8 cellular contexts compared by ENCODE assay signal in genomic region chr16:3019594-3020246, GRCh38. TPM values are rescaled to one million over a fixed set of nuclear protein-coding genes. Genes with fewer than 3 reads are reported as not detected.
DNase-seq lines count a peak whose midpoint lies in the region; ATAC-seq and TF ChIP-seq lines count a peak whose summit lies in the region.

No MANE protein-coding gene starts in this region.

- H3K4me1 ChIP-seq in heart left ventricle, result peaks cover 13 to 58% (median 42%) of the 10 kb centered on the region in 12 donors
- peaks cover 2% of the 10 kb centered on the region for H3K4me1 ChIP-seq in urinary bladder (ENCODE audit: insufficient read depth)

- H3K9me3 ChIP-seq in heart left ventricle, result no peaks in the 10 kb centered on the region

- H3K4me3 Mint-ChIP-seq in memory B cell, result peak overlapping the region; percentile 83

- H3K9me3 Mint-ChIP-seq in memory B cell, result no peaks in the 10 kb centered on the region

- TF ChIP-seq CTCF in heart left ventricle (IDR thresholded peaks at IDR 0.05) (no peak), astrocyte of the spinal cord (IDR thresholded peaks at IDR 0.05; ENCODE audit: low read depth, low read length) (no peak)

- H3K4me3 ChIP-seq in heart left ventricle (peak overlapping the region in 11 of 12 donors; percentile 56 to 99 (median 78)), astrocyte of the spinal cord (ENCODE audit: low read depth, low read length) (peak overlapping the region; percentile 80), urinary bladder (ENCODE audit: low read depth, low read length) (peak overlapping the region; percentile 48)

- DNase-seq in heart left ventricle (no peak), cardiac septum (ENCODE audit: low spot score) (no peak), astrocyte of the spinal cord (ENCODE audit: low read depth, low spot score) (no peak), memory B cell (ENCODE audit: low spot score in 2 of 2) (no peak), germinal center (ENCODE audit: low spot score) (no peak)

- H3K4me1 Mint-ChIP-seq in memory B cell, result peaks cover 28% of the 10 kb centered on the region

- ATAC-seq in heart left ventricle, result no peak
- no peak for ATAC-seq in memory B cell (ENCODE audit: low read depth)
- ATAC-seq in HG02798 (IDR thresholded peaks at IDR 0.05; ENCODE audit: poor library complexity, unreplicated experiment), result no peak
- ATAC-seq in GM21825 (IDR thresholded peaks at IDR 0.05; ENCODE audit: unreplicated experiment), result no peak

- peaks cover 4% of the 10 kb centered on the region for H3K27me3 Mint-ChIP-seq in memory B cell

- H3K36me3 ChIP-seq in heart left ventricle, result peaks cover 0 to 5% (median 0%) of the 10 kb centered on the region in 9 donors
- H3K36me3 ChIP-seq in urinary bladder (ENCODE audit: insufficient read depth), result no peaks in the 10 kb centered on the region

- no peaks in the 10 kb centered on the region for H3K36me3 Mint-ChIP-seq in memory B cell

- intact Hi-C loops in heart left ventricle (cut with DNase I) (loop anchor here in 1 of 10 donors (1.0 kb wide), 1 partner anchor 15 kb away; no protein-coding TSS in a partner anchor), cardiac septum (cut with DNase I) (loop anchor here (2.0 kb wide), 1 partner anchor 15 kb away; no protein-coding TSS in a partner anchor)

- H3K27ac ChIP-seq in heart left ventricle, result peak overlapping the region in 7 of 12 donors; percentile 90 to 100 (median 96)
- no peak overlapping the region for H3K27ac ChIP-seq in urinary bladder (ENCODE audit: low read depth)

- no peak for TF ChIP-seq POLR2A in heart left ventricle (IDR thresholded peaks at IDR 0.05)

- in situ Hi-C loops in astrocyte of the spinal cord (cut with HindIII; ENCODE audit: low sequenced_read_pairs), result no loop called here

- no peak overlapping the region for H3K27ac Mint-ChIP-seq in memory B cell

- H3K27me3 ChIP-seq in heart left ventricle, result peaks cover 6 to 21% (median 14%) of the 10 kb centered on the region in 9 donors

- WGBS in heart left ventricle, 4 donors, result 32 to 35% (median 34%) methylated on average over 39 to 40 of the region's 40 CpGs
- 29% methylated on average over 40 of the region's 40 CpGs for WGBS in urinary bladder

RNA-seq across cellular contexts. Expression of gene TNFRSF12A, which starts 0.4 kb away (rescaled TPM):
- 100 to 1,000 TPM in 3 of 9 donors, 10 to 100 TPM in 6; 27.8 to 289 (median 92.4) TPM for total RNA-seq in heart left ventricle
- polyA plus RNA-seq in heart left ventricle, result 100 to 1,000 TPM; 260 to 824 TPM
- 229 TPM for total RNA-seq in cardiac septum
- 20.1 TPM for total RNA-seq in urinary bladder
- polyA plus RNA-seq in urinary bladder, result 16.2 TPM

RNA-seq across cellular contexts. Expression of gene CLDN6, which starts 1.7 kb away (rescaled TPM):
- not detected for total RNA-seq in heart left ventricle
- under 1 TPM in 1 of 2 donors, not detected in 1; 0.04 TPM for polyA plus RNA-seq in heart left ventricle
- 0.16 TPM for total RNA-seq in cardiac septum
- not detected for total RNA-seq in urinary bladder
- polyA plus RNA-seq in urinary bladder, result not detected

RNA-seq across cellular contexts. Expression of gene HCFC1R1, which starts 4.0 kb away (rescaled TPM):
- 10 to 100 TPM; 32.8 to 66.7 (median 50.5) TPM for total RNA-seq in heart left ventricle
- 100 to 1,000 TPM in 1 of 2 donors, 10 to 100 TPM in 1; 54.6 to 189 TPM for polyA plus RNA-seq in heart left ventricle
- total RNA-seq in cardiac septum, result 41.3 TPM
- total RNA-seq in urinary bladder, result 29.1 TPM
- 91.8 TPM for polyA plus RNA-seq in urinary bladder

RNA-seq across cellular contexts. Expression of gene THOC6, which starts 4.1 kb away (rescaled TPM):
- total RNA-seq in heart left ventricle (10 to 100 TPM in 4 of 9 donors, 1 to 10 TPM in 5; 6.9 to 14.0 (median 9.4) TPM), cardiac septum (13.9 TPM), urinary bladder (9.8 TPM)
- polyA plus RNA-seq in heart left ventricle (10 to 100 TPM; 15.4 to 23.0 TPM), urinary bladder (22.8 TPM)

RNA-seq across cellular contexts. Expression of gene CLDN9, which starts 7.0 kb away (rescaled TPM):
- total RNA-seq in heart left ventricle (1 to 10 TPM in 2 of 9 donors, under 1 TPM in 7; 0.13 to 2.0 (median 0.75) TPM), cardiac septum (2.3 TPM), urinary bladder (not detected)
- polyA plus RNA-seq in heart left ventricle (1 to 10 TPM in 1 of 2 donors, under 1 TPM in 1; 0.62 to 1.7 TPM), urinary bladder (0.04 TPM)
